1 cellular context compared by ENCODE assay signal in the genomic region with DNA sequence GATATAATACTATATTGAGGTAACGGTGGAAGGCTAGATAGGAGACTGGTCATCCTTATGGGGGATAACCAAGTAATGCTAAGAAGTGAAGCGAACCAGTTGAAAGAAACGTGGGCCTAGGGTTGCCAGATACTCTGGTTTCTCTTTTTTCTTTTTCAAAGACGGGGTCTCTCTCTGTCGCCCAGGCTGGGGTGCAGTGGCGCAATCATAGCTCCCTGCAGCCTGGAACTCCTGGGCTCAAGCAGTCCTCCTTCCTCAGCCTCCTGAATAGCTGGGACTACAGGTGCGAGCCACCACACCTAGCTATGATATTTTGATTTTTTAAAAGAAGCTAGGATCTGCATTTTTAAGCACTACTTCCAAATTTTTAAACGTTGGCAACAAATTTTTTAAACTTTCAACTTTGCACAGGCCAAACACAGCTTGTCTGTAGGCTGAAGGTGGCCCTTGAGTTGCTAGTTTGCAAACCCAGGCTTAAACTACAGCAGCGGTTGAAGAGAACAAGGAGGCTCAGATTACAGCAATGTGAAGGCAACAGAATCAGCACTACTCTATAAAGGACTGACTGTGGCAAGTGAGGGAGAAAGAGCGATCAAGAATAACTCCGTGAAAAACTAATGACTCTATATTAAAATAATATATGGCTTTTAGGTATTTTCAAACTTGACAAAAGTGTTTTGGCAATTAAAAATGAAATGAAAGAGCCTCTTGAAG.
TF ChIP-seq lines count a peak whose summit lies in the region.

No MANE protein-coding gene starts in this region.

TF ChIP-seq in IMR-90, 13 proteins besides CTCF, POLR2A, EP300 and RAD21 (continued from another document):
- no peak for TF ChIP-seq ELK1 (IDR thresholded peaks at IDR 0.05; ENCODE audit: borderline replicate concordance, low read depth, low read length)
- TF ChIP-seq CHD1 (IDR thresholded peaks at IDR 0.05; ENCODE audit: low read depth, low read length), result no peak
- TF ChIP-seq NFE2L2 (IDR thresholded peaks at IDR 0.05; ENCODE audit: low read depth, low read length), result no peak
- TF ChIP-seq RCOR1 (IDR thresholded peaks at IDR 0.05; ENCODE audit: insufficient replicate concordance, low read length), result no peak
- no peak for TF ChIP-seq MAFK (IDR thresholded peaks at IDR 0.05; ENCODE audit: low read depth, low read length)
- no peak for TF ChIP-seq RFX5 (IDR thresholded peaks at IDR 0.05; ENCODE audit: low read depth, low read length)
- TF ChIP-seq SMC3 (IDR thresholded peaks at IDR 0.05; ENCODE audit: low read depth, low read length), result no peak
- TF ChIP-seq MXI1 (IDR thresholded peaks at IDR 0.05; ENCODE audit: borderline replicate concordance, low read depth, low read length), result no peak
- TF ChIP-seq FOS (IDR thresholded peaks at IDR 0.05; ENCODE audit: low read depth, low read length), result no peak
- no peak for TF ChIP-seq CEBPB (IDR thresholded peaks at IDR 0.05; ENCODE audit: low read depth, low read length)
- no peak for TF ChIP-seq MAZ (IDR thresholded peaks at IDR 0.05; ENCODE audit: borderline replicate concordance, low read depth, low read length)
